1 cellular context compared by ENCODE assay signal in the genomic region with DNA sequence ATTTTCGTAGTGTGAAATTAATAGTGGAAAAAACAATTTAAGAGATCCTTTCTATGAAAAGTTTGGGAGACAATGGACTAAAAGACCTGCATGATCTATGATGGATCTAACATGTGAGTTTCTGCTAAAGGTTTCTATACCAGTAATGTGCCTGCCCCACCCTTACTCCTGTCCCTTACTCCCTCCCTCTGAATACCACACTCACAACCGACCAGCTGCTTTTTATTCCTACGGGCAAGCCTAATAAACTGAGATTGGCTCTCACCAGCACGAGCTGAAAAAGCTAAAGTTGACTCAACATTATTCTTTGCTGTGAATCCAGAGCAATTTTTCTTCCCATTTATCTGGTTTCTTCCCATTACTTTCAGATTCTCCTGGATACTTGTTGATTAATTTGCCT.
TF ChIP-seq lines count a peak whose summit lies in the region.

No MANE protein-coding gene starts in this region.

TF ChIP-seq in HepG2, 621 proteins besides CTCF, POLR2A, EP300 and RAD21:
- TF ChIP-seq ZNF451 (CRISPR knock-in tag; IDR thresholded peaks at IDR 0.05) (no peak), BCL6 (CRISPR knock-in tag; IDR thresholded peaks at IDR 0.05) (no peak), ZFP37 (CRISPR knock-in tag; IDR thresholded peaks at IDR 0.05; ENCODE audit: borderline replicate concordance) (no peak), JUNB (CRISPR knock-in tag; IDR thresholded peaks at IDR 0.05; ENCODE audit: borderline replicate concordance) (no peak), STAG1 (CRISPR knock-in tag; IDR thresholded peaks at IDR 0.05) (no peak), ZNF558 (CRISPR knock-in tag; IDR thresholded peaks at IDR 0.05; ENCODE audit: borderline replicate concordance) (no peak), SIN3A (IDR thresholded peaks at IDR 0.05; ENCODE audit: borderline replicate concordance, low read depth, low read length) (no peak), TBL1XR1 (IDR thresholded peaks at IDR 0.05; ENCODE audit: borderline replicate concordance, low read length, partially characterized antibody) (no peak), RFX5 (IDR thresholded peaks at IDR 0.05; ENCODE audit: low read depth, low read length) (no peak), ZNF24 (IDR thresholded peaks at IDR 0.05) (no peak), NFYC (CRISPR knock-in tag; IDR thresholded peaks at IDR 0.05) (no peak)
- TF ChIP-seq, protein P1, sequence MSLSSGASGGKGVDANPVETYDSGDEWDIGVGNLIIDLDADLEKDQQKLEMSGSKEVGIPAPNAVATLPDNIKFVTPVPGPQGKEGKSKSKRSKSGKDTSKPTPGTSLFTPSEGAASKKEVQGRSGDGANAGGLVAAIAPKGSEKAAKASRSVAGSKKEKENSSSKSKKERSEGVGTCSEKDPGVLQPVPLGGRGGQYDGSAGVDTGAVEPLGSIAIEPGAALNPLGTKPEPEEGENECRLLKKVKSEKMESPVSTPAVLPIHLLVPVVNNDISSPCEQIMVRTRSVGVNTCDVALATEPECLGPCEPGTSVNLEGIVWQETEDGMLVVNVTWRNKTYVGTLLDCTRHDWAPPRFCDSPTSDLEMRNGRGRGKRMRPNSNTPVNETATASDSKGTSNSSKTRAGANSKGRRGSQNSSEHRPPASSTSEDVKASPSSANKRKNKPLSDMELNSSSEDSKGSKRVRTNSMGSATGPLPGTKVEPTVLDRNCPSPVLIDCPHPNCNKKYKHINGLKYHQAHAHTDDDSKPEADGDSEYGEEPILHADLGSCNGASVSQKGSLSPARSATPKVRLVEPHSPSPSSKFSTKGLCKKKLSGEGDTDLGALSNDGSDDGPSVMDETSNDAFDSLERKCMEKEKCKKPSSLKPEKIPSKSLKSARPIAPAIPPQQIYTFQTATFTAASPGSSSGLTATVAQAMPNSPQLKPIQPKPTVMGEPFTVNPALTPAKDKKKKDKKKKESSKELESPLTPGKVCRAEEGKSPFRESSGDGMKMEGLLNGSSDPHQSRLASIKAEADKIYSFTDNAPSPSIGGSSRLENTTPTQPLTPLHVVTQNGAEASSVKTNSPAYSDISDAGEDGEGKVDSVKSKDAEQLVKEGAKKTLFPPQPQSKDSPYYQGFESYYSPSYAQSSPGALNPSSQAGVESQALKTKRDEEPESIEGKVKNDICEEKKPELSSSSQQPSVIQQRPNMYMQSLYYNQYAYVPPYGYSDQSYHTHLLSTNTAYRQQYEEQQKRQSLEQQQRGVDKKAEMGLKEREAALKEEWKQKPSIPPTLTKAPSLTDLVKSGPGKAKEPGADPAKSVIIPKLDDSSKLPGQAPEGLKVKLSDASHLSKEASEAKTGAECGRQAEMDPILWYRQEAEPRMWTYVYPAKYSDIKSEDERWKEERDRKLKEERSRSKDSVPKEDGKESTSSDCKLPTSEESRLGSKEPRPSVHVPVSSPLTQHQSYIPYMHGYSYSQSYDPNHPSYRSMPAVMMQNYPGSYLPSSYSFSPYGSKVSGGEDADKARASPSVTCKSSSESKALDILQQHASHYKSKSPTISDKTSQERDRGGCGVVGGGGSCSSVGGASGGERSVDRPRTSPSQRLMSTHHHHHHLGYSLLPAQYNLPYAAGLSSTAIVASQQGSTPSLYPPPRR (CRISPR knock-in tag; IDR thresholded peaks at IDR 0.05; ENCODE audit: borderline replicate concordance), result no peak
- TF ChIP-seq, protein P2, sequence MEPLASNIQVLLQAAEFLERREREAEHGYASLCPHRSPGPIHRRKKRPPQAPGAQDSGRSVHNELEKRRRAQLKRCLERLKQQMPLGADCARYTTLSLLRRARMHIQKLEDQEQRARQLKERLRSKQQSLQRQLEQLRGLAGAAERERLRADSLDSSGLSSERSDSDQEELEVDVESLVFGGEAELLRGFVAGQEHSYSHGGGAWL (CRISPR knock-in tag; IDR thresholded peaks at IDR 0.05), result no peak
- TF ChIP-seq, protein P3, sequence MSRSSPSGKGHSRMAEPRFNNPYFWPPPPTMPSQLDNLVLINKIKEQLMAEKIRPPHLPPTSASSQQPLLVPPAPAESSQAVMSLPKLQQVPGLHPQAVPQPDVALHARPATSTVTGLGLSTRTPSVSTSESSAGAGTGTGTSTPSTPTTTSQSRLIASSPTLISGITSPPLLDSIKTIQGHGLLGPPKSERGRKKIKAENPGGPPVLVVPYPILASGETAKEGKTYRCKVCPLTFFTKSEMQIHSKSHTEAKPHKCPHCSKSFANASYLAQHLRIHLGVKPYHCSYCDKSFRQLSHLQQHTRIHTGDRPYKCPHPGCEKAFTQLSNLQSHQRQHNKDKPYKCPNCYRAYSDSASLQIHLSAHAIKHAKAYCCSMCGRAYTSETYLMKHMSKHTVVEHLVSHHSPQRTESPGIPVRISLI (CRISPR knock-in tag; IDR thresholded peaks at IDR 0.05; ENCODE audit: borderline replicate concordance), result no peak
- TF ChIP-seq, protein P4, sequence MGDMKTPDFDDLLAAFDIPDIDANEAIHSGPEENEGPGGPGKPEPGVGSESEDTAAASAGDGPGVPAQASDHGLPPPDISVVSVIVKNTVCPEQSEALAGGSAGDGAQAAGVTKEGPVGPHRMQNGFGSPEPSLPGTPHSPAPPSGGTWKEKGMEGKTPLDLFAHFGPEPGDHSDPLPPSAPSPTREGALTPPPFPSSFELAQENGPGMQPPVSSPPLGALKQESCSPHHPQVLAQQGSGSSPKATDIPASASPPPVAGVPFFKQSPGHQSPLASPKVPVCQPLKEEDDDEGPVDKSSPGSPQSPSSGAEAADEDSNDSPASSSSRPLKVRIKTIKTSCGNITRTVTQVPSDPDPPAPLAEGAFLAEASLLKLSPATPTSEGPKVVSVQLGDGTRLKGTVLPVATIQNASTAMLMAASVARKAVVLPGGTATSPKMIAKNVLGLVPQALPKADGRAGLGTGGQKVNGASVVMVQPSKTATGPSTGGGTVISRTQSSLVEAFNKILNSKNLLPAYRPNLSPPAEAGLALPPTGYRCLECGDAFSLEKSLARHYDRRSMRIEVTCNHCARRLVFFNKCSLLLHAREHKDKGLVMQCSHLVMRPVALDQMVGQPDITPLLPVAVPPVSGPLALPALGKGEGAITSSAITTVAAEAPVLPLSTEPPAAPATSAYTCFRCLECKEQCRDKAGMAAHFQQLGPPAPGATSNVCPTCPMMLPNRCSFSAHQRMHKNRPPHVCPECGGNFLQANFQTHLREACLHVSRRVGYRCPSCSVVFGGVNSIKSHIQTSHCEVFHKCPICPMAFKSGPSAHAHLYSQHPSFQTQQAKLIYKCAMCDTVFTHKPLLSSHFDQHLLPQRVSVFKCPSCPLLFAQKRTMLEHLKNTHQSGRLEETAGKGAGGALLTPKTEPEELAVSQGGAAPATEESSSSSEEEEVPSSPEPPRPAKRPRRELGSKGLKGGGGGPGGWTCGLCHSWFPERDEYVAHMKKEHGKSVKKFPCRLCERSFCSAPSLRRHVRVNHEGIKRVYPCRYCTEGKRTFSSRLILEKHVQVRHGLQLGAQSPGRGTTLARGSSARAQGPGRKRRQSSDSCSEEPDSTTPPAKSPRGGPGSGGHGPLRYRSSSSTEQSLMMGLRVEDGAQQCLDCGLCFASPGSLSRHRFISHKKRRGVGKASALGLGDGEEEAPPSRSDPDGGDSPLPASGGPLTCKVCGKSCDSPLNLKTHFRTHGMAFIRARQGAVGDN (CRISPR knock-in tag; IDR thresholded peaks at IDR 0.05), result no peak
